8 cellular contexts compared by ENCODE assay signal in the genomic region with DNA sequence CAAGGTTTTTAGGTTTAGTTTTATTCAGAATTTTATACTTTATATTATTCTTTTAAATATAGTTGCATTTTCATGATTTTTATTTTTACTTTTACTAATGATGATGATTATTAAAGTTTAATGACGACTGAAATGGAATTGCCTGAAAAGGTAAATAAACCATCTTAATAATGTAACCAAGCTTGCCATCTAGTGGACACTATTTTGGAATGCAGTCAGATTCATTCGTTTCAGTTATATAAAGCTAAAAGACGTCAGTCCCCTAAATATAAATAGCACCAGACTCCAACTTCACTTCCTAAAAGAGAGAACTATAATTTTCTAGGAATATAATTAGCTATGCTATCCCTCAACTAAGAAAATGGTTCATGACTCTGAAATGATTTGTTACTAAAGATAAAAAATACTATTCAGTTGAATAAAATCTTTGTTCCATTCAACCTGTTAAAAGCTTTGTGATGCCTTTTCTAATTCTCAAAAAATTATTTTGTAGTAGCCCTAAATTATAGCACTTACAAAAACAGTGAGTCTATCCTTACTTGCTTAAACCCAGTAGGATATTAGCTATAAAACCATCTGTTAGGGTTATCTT. TPM values are rescaled to one million over a fixed set of nuclear protein-coding genes. Genes with fewer than 3 reads are reported as not detected.
A peak's percentile ranks its signal among the peaks of the same experiment; 100 is the strongest.
DNase-seq lines count a peak whose midpoint lies in the region; ATAC-seq and TF ChIP-seq lines count a peak whose summit lies in the region.

No MANE protein-coding gene starts in this region.

- H3K36me3 ChIP-seq in breast epithelium = no peaks in the 10 kb centered on the region
- no peaks in the 10 kb centered on the region for H3K36me3 ChIP-seq in kidney epithelial cell (ENCODE audit: control insufficient read depth, insufficient read depth, low read length)

- TF ChIP-seq POLR2A in breast epithelium (IDR thresholded peaks at IDR 0.05) = no peak

- TF ChIP-seq CTCF in AG09309 (IDR thresholded peaks at IDR 0.05; ENCODE audit: control insufficient read depth, insufficient read depth, low read depth, low read length, missing control alignments) (peak; percentile 50), breast epithelium (IDR thresholded peaks at IDR 0.05) (peak; percentile 53 to 65 (median 54)), kidney epithelial cell (IDR thresholded peaks at IDR 0.05; ENCODE audit: insufficient read depth, low read length, poor library complexity, severe bottlenecking) (peak; percentile 61)

- H3K27ac ChIP-seq in breast epithelium = no peak overlapping the region

- DNase-seq in AG09309 (ENCODE audit: low read depth) (peak; percentile 29), NCI-H2171 (lab: John Stamatoyannopoulos, UW) (peak; percentile 24), breast epithelium (ENCODE audit: low spot score in 2 of 2) (no peak), kidney epithelial cell (ENCODE audit: low read depth) (peak; percentile 7)
- no peak for DNase-seq in activated CD4-positive, alpha-beta T cell treated with anti-CD3 and anti-CD28 coated beads, Interleukin-2, amount 50 U/mL, for 4 hours
- DNase-seq in stimulated activated CD4-positive, alpha-beta T cell treated with anti-CD3 and anti-CD28 coated beads, Interleukin-2, amount 100 ng/mL, for 24 hours = no peak

- no peaks in the 10 kb centered on the region for H3K9me3 ChIP-seq in breast epithelium

- intact Hi-C loops in breast epithelium (cut with DNase I; ENCODE audit: low total_unique reads) = no loop called here

- H3K4me1 ChIP-seq in breast epithelium = no peaks in the 10 kb centered on the region

- ATAC-seq in GM18907 (IDR thresholded peaks at IDR 0.05; ENCODE audit: unreplicated experiment) = peak; percentile 54
- no peak for ATAC-seq in GM19455 (IDR thresholded peaks at IDR 0.05; ENCODE audit: unreplicated experiment)

- H3K4me3 ChIP-seq in AG09309 (ENCODE audit: control insufficient read depth, low read depth, low read length) (no peak overlapping the region), breast epithelium (no peak overlapping the region), kidney epithelial cell (ENCODE audit: low read depth, low read length) (no peak overlapping the region)

- H3K27me3 ChIP-seq in breast epithelium = no peaks in the 10 kb centered on the region
- H3K27me3 ChIP-seq in kidney epithelial cell (ENCODE audit: control insufficient read depth, insufficient read depth, low read length) = no peaks in the 10 kb centered on the region

RNA-seq across cellular contexts. Expression of a gene that starts 19.9 kb away (rescaled TPM):
- total RNA-seq in breast epithelium (10 to 100 TPM in 1 of 3 donors, 1 to 10 TPM in 2; 9.1 to 13.9 (median 9.5) TPM), kidney epithelial cell (10.6 and 12.0 TPM in 2 replicates)

RNA-seq across cellular contexts. Expression of a gene that starts 20.2 kb away (rescaled TPM):
- total RNA-seq in breast epithelium = 10 to 100 TPM; 18.2 to 27.8 (median 22.6) TPM
- total RNA-seq in kidney epithelial cell = 24.7 and 28.1 TPM in 2 replicates

RNA-seq across cellular contexts. Expression of a gene that starts 59.2 kb away (rescaled TPM):
- total RNA-seq in breast epithelium (10 to 100 TPM; 25.0 to 29.2 (median 25.6) TPM), kidney epithelial cell (20.3 and 24.7 TPM in 2 replicates)

Comparison
In these comparisons a context has a peak if more than half of its experiments do, and no peak if none do; other contexts are left out.
1. DNase-seq: peak in AG09309 (single experiment), NCI-H2171 (single experiment) and kidney epithelial cell (single experiment); none in breast epithelium (0 of 2), activated CD4-positive, alpha-beta T cell treated with anti-CD3 and anti-CD28 coated beads, Interleukin-2, amount 50 U/mL, for 4 hours (0 of 2) and stimulated activated CD4-positive, alpha-beta T cell treated with anti-CD3 and anti-CD28 coated beads, Interleukin-2, amount 100 ng/mL, for 24 hours (0 of 2).
2. Peak in every context shown above with its lines, with median percentiles within 50 percentile points of each other: CTCF ChIP-seq.